ENCODE assay signal across 9 cellular contexts in the genomic region with DNA sequence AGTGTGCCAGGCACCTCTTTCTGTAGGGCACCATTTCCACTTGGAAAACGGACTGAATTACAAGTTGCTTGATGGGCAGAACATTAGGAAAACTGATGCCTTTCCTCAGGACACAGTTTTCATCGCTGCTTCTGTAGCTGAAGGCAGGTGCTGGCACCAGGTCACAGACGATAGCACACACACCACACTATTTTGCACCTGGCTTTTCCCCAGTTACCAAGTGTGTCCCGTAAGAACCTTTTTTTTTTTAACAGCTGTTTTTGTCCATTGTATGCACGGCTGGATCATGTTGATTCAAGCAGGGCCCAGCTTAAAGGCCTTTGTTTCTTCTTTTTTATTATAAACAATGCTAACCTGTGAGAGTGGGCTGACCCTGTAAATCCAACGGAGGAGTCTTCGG. TPM values are rescaled to one million over a fixed set of nuclear protein-coding genes. Genes with fewer than 3 reads are reported as not detected.
DNase-seq lines count a peak whose midpoint lies in the region; ATAC-seq and TF ChIP-seq lines count a peak whose summit lies in the region.
"Had no signal": no experiment of that assay in that cellular context is flagged by ENCODE, and none has a peak within 500 bp of the region (broad histone marks: within the 10 kb centered on the region; RNA-seq: fewer than 3 reads in every experiment).

No MANE protein-coding gene starts in this region.

- H3K27me3 ChIP-seq in IMR-90 (ENCODE audit: control insufficient read depth, insufficient read depth, low read length): no peaks in the 10 kb centered on the region
- H3K27me3 ChIP-seq: SJSA1 had no signal

- 0 out of 2 replicates have a peak, but pooled peaks cover 3% of the 10 kb centered on the region for H3K9me1 ChIP-seq in IMR-90 (ENCODE audit: insufficient read depth, low read length)

- no peak overlapping the region for H2BK5ac ChIP-seq in IMR-90 (ENCODE audit: low read depth, low read length, poor library complexity, severe bottlenecking)

- H4K20me1 ChIP-seq in IMR-90 (ENCODE audit: insufficient read depth, low read length): peaks cover 17% of the 10 kb centered on the region

- no peak overlapping the region for H3K14ac ChIP-seq in IMR-90 (replicated peaks; ENCODE audit: low read depth, low read length)

- TF ChIP-seq POLR2A in IMR-90 (IDR thresholded peaks at IDR 0.05; ENCODE audit: low read depth, low read length): no peak

- DNase-seq in IMR-90 (no peak), NCI-H774 (lab: John Stamatoyannopoulos, UW) (peak; percentile 90), glutamatergic neuron (no peak), DMS 273 (lab: John Stamatoyannopoulos, UW; ENCODE audit: unreplicated experiment) (no peak), SK-N-DZ (ENCODE audit: low spot score) (no peak), A172 (ENCODE audit: low spot score) (no peak)
- DNase-seq in stimulated activated naive B cell treated with anti-CD40 and anti-IgM and Interleukin-4, amounts not matched to agents 10 μg/mL and 1 μg/mL and 100 μg/mL, for 72 hours: no peak
- DNase-seq: activated T-cell treated with anti-CD3 and anti-CD28 coated beads, Interleukin-2, amount 50 U/mL, for 48 hours had no signal

- no peak overlapping the region for H3K9ac ChIP-seq in IMR-90 (ENCODE audit: low read depth, low read length)

- dilution Hi-C loops in IMR-90 (cut with HindIII; ENCODE audit: low sequenced_read_pairs, unreplicated experiment): no loop called here

- TF ChIP-seq RAD21 in IMR-90 (IDR thresholded peaks at IDR 0.05; ENCODE audit: low read length): no peak

- H3K4me1 ChIP-seq in IMR-90 (ENCODE audit: control insufficient read depth, insufficient read depth, low read length): peaks cover 5% of the 10 kb centered on the region

- H4K8ac ChIP-seq in IMR-90 (ENCODE audit: low read depth in 2 of 2, low read length in 2 of 2): peak overlapping the region in 1 of 2 experiments; percentile 19; a peak in 1 of 4 replicates

- H3K4me1 Mint-ChIP-seq in glutamatergic neuron (ENCODE audit: low read depth, unreplicated experiment): peaks cover 26% of the 10 kb centered on the region
- H3K4me1 Mint-ChIP-seq in stimulated activated naive B cell treated with anti-CD40 and anti-IgM and Interleukin-4, amounts not matched to agents 10 μg/mL and 1 μg/mL and 100 μg/mL, for 72 hours: peaks cover 21 to 51% of the 10 kb centered on the region in 2 donors

- no CpG with 5 or more reads among the region's 7 CpGs for WGBS in IMR-90 (ENCODE audit: extremely low coverage in 2 of 2, insufficient read length in 1 of 2), 2 experiments

- peaks cover 4 to 45% of the 10 kb centered on the region in 2 experiments; a peak in 2 of 4 replicates for H3K79me1 ChIP-seq in IMR-90 (ENCODE audit: low read depth in 1 of 2, low read length in 2 of 2)

- H3K27ac Mint-ChIP-seq in glutamatergic neuron (ENCODE audit: unreplicated experiment): peak overlapping the region; percentile 43
- peak overlapping the region; percentile 31 for H3K27ac Mint-ChIP-seq in stimulated activated naive B cell treated with anti-CD40 and anti-IgM and Interleukin-4, amounts not matched to agents 10 μg/mL and 1 μg/mL and 100 μg/mL, for 72 hours

- no peak overlapping the region for H3K4me3 Mint-ChIP-seq in glutamatergic neuron (ENCODE audit: unreplicated experiment)
- H3K4me3 Mint-ChIP-seq in stimulated activated naive B cell treated with anti-CD40 and anti-IgM and Interleukin-4, amounts not matched to agents 10 μg/mL and 1 μg/mL and 100 μg/mL, for 72 hours: no peak overlapping the region

- peak overlapping the region; percentile 21 for H2AFZ ChIP-seq in IMR-90 (replicated peaks; ENCODE audit: low read length, poor library complexity)

- H2BK20ac ChIP-seq in IMR-90 (ENCODE audit: low read depth, low read length): no peak overlapping the region

- TF ChIP-seq CTCF in IMR-90 (conservative IDR thresholded peaks at IDR 0.05; ENCODE audit: low read depth, low read length): no peak
- TF ChIP-seq CTCF in glutamatergic neuron (IDR thresholded peaks at IDR 0.05; ENCODE audit: partially characterized antibody, unreplicated experiment): no peak

- H3K36me3 ChIP-seq in IMR-90 (ENCODE audit: control insufficient read depth, insufficient read depth, low read length): peaks cover 29% of the 10 kb centered on the region

- no peak overlapping the region for H2BK120ac ChIP-seq in IMR-90 (ENCODE audit: low read depth, low read length)

- peak overlapping the region; percentile 53 for H2AK9ac ChIP-seq in IMR-90 (replicated peaks; ENCODE audit: low read depth, low read length, poor library complexity)

- no peak overlapping the region for H3K23ac ChIP-seq in IMR-90 (ENCODE audit: low read depth, low read length)

- no peak overlapping the region for H3K4me3 ChIP-seq in IMR-90 (ENCODE audit: insufficient read depth, low read depth, low read length)

- peaks cover 18% of the 10 kb centered on the region for H3K27me3 Mint-ChIP-seq in glutamatergic neuron (ENCODE audit: unreplicated experiment)
- no peaks in the 10 kb centered on the region for H3K27me3 Mint-ChIP-seq in stimulated activated naive B cell treated with anti-CD40 and anti-IgM and Interleukin-4, amounts not matched to agents 10 μg/mL and 1 μg/mL and 100 μg/mL, for 72 hours

- H2AK5ac ChIP-seq in IMR-90 (ENCODE audit: low read depth, low read length): peak overlapping the region; percentile 77

- BruUV-seq in IMR-90 (replicated peaks; lab: Mats Ljungman, UMichigan): no TSS peak

- peaks cover 12% of the 10 kb centered on the region for H3K9me3 Mint-ChIP-seq in glutamatergic neuron (ENCODE audit: unreplicated experiment)
- H3K9me3 Mint-ChIP-seq in stimulated activated naive B cell treated with anti-CD40 and anti-IgM and Interleukin-4, amounts not matched to agents 10 μg/mL and 1 μg/mL and 100 μg/mL, for 72 hours: no peaks in the 10 kb centered on the region

- H3K4me2 ChIP-seq in IMR-90 (ENCODE audit: low read depth, low read length): no peak overlapping the region

- in situ Hi-C loops in IMR-90 (cut with MboI; ENCODE audit: low sequenced_read_pairs): loop anchor here (10.0 kb wide), 1 partner anchor 340 kb away; no protein-coding TSS in a partner anchor

- H2BK15ac ChIP-seq in IMR-90 (ENCODE audit: low read depth, low read length): 0 out of 3 replicates have a peak overlapping the region, but pooled peaks have one; percentile 17

- no peak overlapping the region for H4K5ac ChIP-seq in IMR-90 (ENCODE audit: low read depth, low read length)

- no peaks in the 10 kb centered on the region for H3K9me3 ChIP-seq in IMR-90 (ENCODE audit: control insufficient read depth, insufficient read depth, low read length)

- no peak overlapping the region for H3K18ac ChIP-seq in IMR-90 (ENCODE audit: low read depth, low read length)

- H3K36me3 Mint-ChIP-seq in glutamatergic neuron (ENCODE audit: unreplicated experiment): peaks cover 5% of the 10 kb centered on the region
- H3K36me3 Mint-ChIP-seq in stimulated activated naive B cell treated with anti-CD40 and anti-IgM and Interleukin-4, amounts not matched to agents 10 μg/mL and 1 μg/mL and 100 μg/mL, for 72 hours: peaks cover 30 to 43% of the 10 kb centered on the region in 2 donors

- H3K4ac ChIP-seq in IMR-90 (ENCODE audit: low read depth, low read length): peak overlapping the region; percentile 55

- intact Hi-C loops in IMR-90 (cut with micrococcal nuclease): loop anchor here (10.0 kb wide), 1 partner anchor 360 kb away; a partner anchor contains a TSS

- no peak overlapping the region for H3K56ac ChIP-seq in IMR-90 (ENCODE audit: extremely low read depth, insufficient read depth, low read length)

- 0 out of 2 replicates have a peak overlapping the region, but pooled peaks have one; percentile 9 for H3K27ac ChIP-seq in IMR-90 (ENCODE audit: insufficient read depth, low read length)

- ATAC-seq in IMR-90 (ENCODE audit: low read depth): no peak
- no peak for ATAC-seq in stimulated activated naive B cell treated with anti-CD40 and anti-IgM and Interleukin-4, amounts not matched to agents 10 μg/mL and 1 μg/mL and 100 μg/mL, for 72 hours (replicated peaks)

- H4K91ac ChIP-seq in IMR-90 (ENCODE audit: insufficient read depth, low read depth, low read length): no peak overlapping the region

- CTCF ChIA-PET in IMR-90 (lab: Yijun Ruan, JAX): no interaction called here

- POLR2A ChIA-PET in IMR-90 (lab: Charles Lee; ENCODE audit: unreplicated experiment): no interaction called here

TF ChIP-seq in IMR-90, 13 proteins besides CTCF, POLR2A, EP300 and RAD21:
- no peak for TF ChIP-seq RCOR1 (IDR thresholded peaks at IDR 0.05; ENCODE audit: insufficient replicate concordance, low read length)

RNA-seq across cellular contexts. Expression of a gene that starts 1.3 kb away (rescaled TPM):
- total RNA-seq in IMR-90 (2012; rRNA removed): 10.6 and 11.3 TPM in 2 replicates
- 30.9 and 37.2 TPM in 2 replicates for polyA plus RNA-seq in IMR-90 (2012; rRNA removed)
- 25.9 and 35.9 TPM in 2 replicates for polyA plus RNA-seq in IMR-90 (2012; cell fraction: cytosol; rRNA removed)
- polyA plus RNA-seq in IMR-90 (2012; cell fraction: nucleus; rRNA removed; ENCODE audit: low replicate concordance): 104 and 238 TPM in 2 replicates
- 70.2 TPM for total RNA-seq in glutamatergic neuron (ENCODE audit: unreplicated experiment)
- 58.8 and 60.9 TPM in 2 replicates for polyA plus RNA-seq in SK-N-DZ (2014; cell fraction: cytosol; rRNA removed)
- 132 and 195 TPM in 2 replicates for polyA plus RNA-seq in SK-N-DZ (2014; cell fraction: nucleus; rRNA removed)
- total RNA-seq in A172 (2014; rRNA removed; shearing (Covaris generic)): 55.3 and 56.3 TPM in 2 replicates

RNA-seq across cellular contexts. Expression of a gene that starts 42.8 kb away (rescaled TPM):
- 113 and 129 TPM in 2 replicates for total RNA-seq in IMR-90 (2012; rRNA removed)
- 155 and 239 TPM in 2 replicates for polyA plus RNA-seq in IMR-90 (2012; rRNA removed)
- 84.1 and 183 TPM in 2 replicates for polyA plus RNA-seq in IMR-90 (2012; cell fraction: cytosol; rRNA removed)
- polyA plus RNA-seq in IMR-90 (2012; cell fraction: nucleus; rRNA removed; ENCODE audit: low replicate concordance): 1,009 and 1,044 TPM in 2 replicates
- total RNA-seq in glutamatergic neuron (ENCODE audit: unreplicated experiment): 879 TPM
- 120 and 153 TPM in 2 replicates for polyA plus RNA-seq in SK-N-DZ (2014; cell fraction: cytosol; rRNA removed)
- polyA plus RNA-seq in SK-N-DZ (2014; cell fraction: nucleus; rRNA removed): 448 and 810 TPM in 2 replicates
- 103 and 123 TPM in 2 replicates for total RNA-seq in A172 (2014; rRNA removed; shearing (Covaris generic))
